In the genomic region with DNA sequence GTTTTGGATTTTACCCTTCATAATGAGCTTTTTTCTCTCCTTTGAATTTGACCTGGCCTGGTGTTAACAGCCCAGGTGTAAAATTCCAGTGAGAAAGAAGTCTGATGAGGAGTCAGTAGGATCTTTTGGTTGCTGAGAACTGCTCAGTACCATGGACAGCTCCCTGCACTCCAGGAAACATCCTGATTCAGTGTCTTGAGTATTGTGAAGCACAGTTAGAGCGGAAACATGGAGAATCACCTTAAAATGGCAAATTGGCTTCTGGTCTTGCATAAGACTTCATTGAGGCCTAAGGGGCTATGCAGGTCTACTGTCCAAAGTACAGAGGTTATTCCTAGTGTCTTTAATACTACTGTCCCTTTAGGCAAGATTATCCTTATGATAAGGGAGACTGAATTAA, we compare ENCODE assay signal across 8 cellular contexts. TPM values are rescaled to one million over a fixed set of nuclear protein-coding genes. Genes with fewer than 3 reads are reported as not detected.
DNase-seq lines count a peak whose midpoint lies in the region; ATAC-seq, FAIRE-seq and TF ChIP-seq lines count a peak whose summit lies in the region.
"Not testable (repeated sequence)": the region's sequence is repeated elsewhere in the genome, so short reads cannot be mapped to it uniquely, and the experiment has no call there.

No MANE protein-coding gene starts in this region.

- not testable (repeated sequence) for H3K4me2 ChIP-seq in GM23338

- FAIRE-seq in small intestine (lab: Jason Lieb, UNC), result not testable (repeated sequence)

- H3K27me3 ChIP-seq in GM23338 (ENCODE audit: insufficient read depth); right lobe of liver; small intestine (ENCODE audit: control insufficient read depth in 2 of 2, insufficient read depth in 2 of 2, low read length in 2 of 2): not testable (repeated sequence)

- not testable (repeated sequence) for H3K4me1 Mint-ChIP-seq in GM23338; activated CD4-positive, alpha-beta T cell treated with anti-CD3 and anti-CD28 coated beads, Interleukin-2, amount 10 ng/mL, durations not matched to agents 24 days and 14 days

- not testable (repeated sequence) for H3K36me3 ChIP-seq in GM23338 (ENCODE audit: insufficient read depth); right lobe of liver; small intestine (ENCODE audit: control insufficient read depth in 2 of 2, insufficient read depth in 2 of 2, low read length in 2 of 2)

- 14% methylated on average over 1 of the region's 1 CpG for WGBS in right lobe of liver (ENCODE audit: insufficient coverage, low coverage, low lambda C conversion rate, missing lambda C conversion rate)
- WGBS in small intestine, 3 donors, result 26 to 35% (median 26%) methylated on average over 1 of the region's 1 CpG

- not testable (repeated sequence) for H3K79me2 ChIP-seq in GM23338 (replicated peaks; ENCODE audit: insufficient read depth)

- not testable (repeated sequence) for H3K4me3 ChIP-seq in GM23338; right lobe of liver; small intestine (ENCODE audit: low read depth in 1 of 2, low read length in 2 of 2)

- not testable (repeated sequence) for H4K20me1 ChIP-seq in GM23338 (replicated peaks; ENCODE audit: insufficient read depth)

- H3K27me3 Mint-ChIP-seq in GM23338 (ENCODE audit: insufficient read depth, low read depth, poor library complexity); activated CD4-positive, alpha-beta T cell treated with anti-CD3 and anti-CD28 coated beads, Interleukin-2, amount 10 ng/mL, durations not matched to agents 24 days and 14 days: not testable (repeated sequence)

- not testable (repeated sequence) for H3K4me3 Mint-ChIP-seq in GM23338; activated CD4-positive, alpha-beta T cell treated with anti-CD3 and anti-CD28 coated beads, Interleukin-2, amount 10 ng/mL, durations not matched to agents 24 days and 14 days

- not testable (repeated sequence) for H3K9me2 ChIP-seq in GM23338 (ENCODE audit: insufficient read depth)

- DNase-seq in A172 (ENCODE audit: low spot score) (peak; percentile 81), GM23338 (ENCODE audit: low spot score) (peak; percentile 92), OCI-M1 (lab: John Stamatoyannopoulos, UW) (peak; percentile 62), amniotic stem cell (lab: John Stamatoyannopoulos, UW) (peak; percentile 65), fibroblast of peridontal ligament (ENCODE audit: extremely low read depth) (peak; percentile 81), right lobe of liver (peak in 2 of 3 donors; percentile 35 to 63), small intestine (peak; percentile 47)
- peak; percentile 87 for DNase-seq in activated CD4-positive, alpha-beta T cell treated with anti-CD3 and anti-CD28 coated beads, Interleukin-2, amount 10 ng/mL, durations not matched to agents 24 days and 14 days

- intact Hi-C loops in activated CD4-positive, alpha-beta T cell treated with anti-CD3 and anti-CD28 coated beads, Interleukin-2, amount 10 ng/mL, durations not matched to agents 24 days and 14 days (cut with micrococcal nuclease); right lobe of liver (cut with DNase I): not testable (repeated sequence)

- peak overlapping the region; percentile 18; the same call in 1 of the 2 replicates for H3K27ac Mint-ChIP-seq in GM23338
- not testable (repeated sequence) for H3K27ac Mint-ChIP-seq in activated CD4-positive, alpha-beta T cell treated with anti-CD3 and anti-CD28 coated beads, Interleukin-2, amount 10 ng/mL, durations not matched to agents 24 days and 14 days

- not testable (repeated sequence) for H3K36me3 Mint-ChIP-seq in GM23338 (ENCODE audit: low read depth); activated CD4-positive, alpha-beta T cell treated with anti-CD3 and anti-CD28 coated beads, Interleukin-2, amount 10 ng/mL, durations not matched to agents 24 days and 14 days (ENCODE audit: low read depth)

- not testable (repeated sequence) for H3K4me1 ChIP-seq in GM23338 (ENCODE audit: insufficient read depth); right lobe of liver; small intestine (ENCODE audit: control insufficient read depth in 2 of 2, insufficient read depth in 1 of 2, low read depth in 1 of 2, low read length in 1 of 2)

- H3K9me3 Mint-ChIP-seq in GM23338; activated CD4-positive, alpha-beta T cell treated with anti-CD3 and anti-CD28 coated beads, Interleukin-2, amount 10 ng/mL, durations not matched to agents 24 days and 14 days: not testable (repeated sequence)

- ATAC-seq in GM23338, right lobe of liver: not testable (repeated sequence)

- TF ChIP-seq POLR2A in right lobe of liver (IDR thresholded peaks at IDR 0.05), result not testable (repeated sequence)

- H2AFZ ChIP-seq in GM23338, result not testable (repeated sequence)

- H3F3A ChIP-seq in GM23338 (replicated peaks; ENCODE audit: low read depth), result not testable (repeated sequence)

- H3K9me3 ChIP-seq in right lobe of liver; small intestine (ENCODE audit: control insufficient read depth, low read depth): not testable (repeated sequence)

- TF ChIP-seq CTCF in GM23338 (conservative IDR thresholded peaks at IDR 0.05; ENCODE audit: low read depth in 2 of 2); right lobe of liver (IDR thresholded peaks at IDR 0.05): not testable (repeated sequence)

- H3K27ac ChIP-seq in GM23338 (ENCODE audit: low read depth); right lobe of liver; small intestine (ENCODE audit: low read depth in 1 of 2, low read length in 1 of 2): not testable (repeated sequence)

RNA-seq across cellular contexts. Expression of gene METTL14, which starts 16.0 kb away (rescaled TPM):
- 10.0 and 38.0 TPM in 2 replicates for total RNA-seq in A172 (2014; rRNA removed; shearing (Covaris generic))
- total RNA-seq in GM23338 (2014; rRNA removed; shearing (Covaris generic)), result 39.3 and 45.2 TPM in 2 replicates
- polyA plus RNA-seq in GM23338 (2016; fragmentation: Nextera tagmentation; extraction: Ambion mirVana), result 48.7 and 56.8 TPM in 2 replicates
- total RNA-seq in activated CD4-positive, alpha-beta T cell treated with anti-CD3 and anti-CD28 coated beads, Interleukin-2, amount 10 ng/mL, durations not matched to agents 24 days and 14 days, result 50.2 and 51.9 TPM in 2 replicates
- 10 to 100 TPM; 19.5 to 33.0 (median 25.9) TPM for total RNA-seq in right lobe of liver
- 10 to 100 TPM in 1 of 3 donors, 1 to 10 TPM in 2; 5.9 to 10.5 (median 9.1) TPM for polyA plus RNA-seq in small intestine
